ENCODE assay signal across 26 cellular contexts in genomic region chr14:31659278-31659677, GRCh38.
"Had no signal": no experiment of that assay in that cellular context is flagged by ENCODE, and none has a peak within 500 bp of the region (broad histone marks: within the 10 kb centered on the region; RNA-seq: fewer than 3 reads in every experiment).

No MANE protein-coding gene starts in this region.

- H3K9me3 ChIP-seq: esophagus squamous epithelium had no signal

- H3K36me3 Mint-ChIP-seq: activated naive CD4-positive, alpha-beta T cell treated with anti-CD3 and anti-CD28 coated beads, Interleukin-2, amount 10 ng/mL, durations not matched to agents 7 days and 5 days had no signal

- H3K4me1 ChIP-seq: esophagus squamous epithelium had no signal

- H3K27ac Mint-ChIP-seq: activated B cell treated with CpG ODN at 0.5 μM for 24 hours; activated CD8-positive, alpha-beta T cell treated with anti-CD3 and anti-CD28 coated beads for 36 hours; activated naive CD4-positive, alpha-beta T cell treated with anti-CD3 and anti-CD28 coated beads, Interleukin-2, amount 10 ng/mL, durations not matched to agents 7 days and 5 days; activated naive CD4-positive, alpha-beta T cell treated with anti-CD3 and anti-CD28 coated beads, Interleukin-2, amount 50 U/mL, for 72 hours; activated naive CD8-positive, alpha-beta T cell treated with anti-CD3 and anti-CD28 coated beads, Interleukin-2, amount 10 ng/mL, durations not matched to agents 7 days and 5 days; activated T-helper 1 cell treated with anti-CD3 and anti-CD28 coated beads, Interleukin-12 subunit alpha, Interleukin-12 subunit beta, Interleukin-2, Interleukin-4 antibody, amounts not matched to agents 30 ng/mL and 10 ng/mL and 1 ng/mL, durations not matched to agents 14 hours and 24 hours and 36 hours; activated T-helper 2 cell treated with anti-CD3 and anti-CD28 coated beads, Interferon-gamma antibody, Interleukin-2, Interleukin-4, amounts not matched to agents 10 μg/mL and 5 μg/mL and 100 μg/mL, durations not matched to agents 14 hours and 24 hours and 36 hours had no signal

- ATAC-seq: activated CD4-positive, CD25-positive, alpha-beta regulatory T cell treated with anti-CD3 and anti-CD28 coated beads, Interleukin-2, amount 50 U/mL, for 24 hours; activated CD8-positive, alpha-beta T cell treated with anti-CD3 and anti-CD28 coated beads for 36 hours; activated naive CD4-positive, alpha-beta T cell treated with anti-CD3 and anti-CD28 coated beads, Interleukin-2, amount 50 U/mL, for 72 hours had no signal

- H3K27me3 Mint-ChIP-seq: activated B cell treated with CpG ODN at 0.5 μM for 24 hours; activated CD8-positive, alpha-beta T cell treated with anti-CD3 and anti-CD28 coated beads for 36 hours; activated naive CD4-positive, alpha-beta T cell treated with anti-CD3 and anti-CD28 coated beads, Interleukin-2, amount 10 ng/mL, durations not matched to agents 7 days and 5 days; activated naive CD8-positive, alpha-beta T cell treated with anti-CD3 and anti-CD28 coated beads, Interleukin-2, amount 10 ng/mL, durations not matched to agents 7 days and 5 days; central memory CD8-positive, alpha-beta T cell had no signal

- H3K27me3 ChIP-seq: brain microvascular endothelial cell, esophagus squamous epithelium had no signal

- DNase-seq: activated B cell treated with CpG ODN at 0.5 μM for 24 hours; activated CD4-positive, alpha-beta T cell treated with anti-CD3 and anti-CD28 coated beads for 48 hours; activated CD4-positive, alpha-beta T cell treated with anti-CD3 and anti-CD28 coated beads, Interleukin-2, amount 50 U/mL, for 1 hour; activated CD4-positive, alpha-beta T cell treated with anti-CD3 and anti-CD28 coated beads, Interleukin-2, amount 50 U/mL, for 48 hours; activated CD8-positive, alpha-beta memory T cell treated with anti-CD3 and anti-CD28 coated beads for 24 hours; activated CD8-positive, alpha-beta T cell treated with anti-CD3 and anti-CD28 coated beads for 36 hours; activated gamma-delta T cell; activated naive CD4-positive, alpha-beta T cell; activated naive CD4-positive, alpha-beta T cell treated with anti-CD3 and anti-CD28 coated beads, Interleukin-2, amount 10 ng/mL, durations not matched to agents 7 days and 5 days; activated naive CD8-positive, alpha-beta T cell treated with anti-CD3 and anti-CD28 coated beads, Interleukin-2, amount 10 ng/mL, durations not matched to agents 7 days and 5 days; activated T-cell treated with anti-CD3 and anti-CD28 coated beads, Interleukin-2, amount 50 U/mL, for 1 hour; activated T-cell treated with anti-CD3 and anti-CD28 coated beads, Interleukin-2, amount 50 U/mL, for 48 hours; anterior cingulate cortex; brain microvascular endothelial cell; cortex of kidney; effector CD8-positive, alpha-beta T cell; esophagus squamous epithelium; foreskin fibroblast; head of caudate nucleus; T-helper 2 cell had no signal

- H3K9me3 Mint-ChIP-seq: activated T-helper 2 cell treated with anti-CD3 and anti-CD28 coated beads, Interferon-gamma antibody, Interleukin-2, Interleukin-4, amounts not matched to agents 10 μg/mL and 5 μg/mL and 100 μg/mL, durations not matched to agents 14 hours and 24 hours and 36 hours had no signal

- H3K27ac ChIP-seq: brain microvascular endothelial cell, epithelial cell of prostate, esophagus squamous epithelium had no signal

- H3K4me3 ChIP-seq: esophagus squamous epithelium had no signal

- H3K4me1 Mint-ChIP-seq: activated naive CD4-positive, alpha-beta T cell treated with anti-CD3 and anti-CD28 coated beads, Interleukin-2, amount 10 ng/mL, durations not matched to agents 7 days and 5 days had no signal

- H3K4me3 Mint-ChIP-seq: activated B cell treated with CpG ODN at 0.5 μM for 24 hours; activated CD8-positive, alpha-beta T cell treated with anti-CD3 and anti-CD28 coated beads for 36 hours; activated naive CD4-positive, alpha-beta T cell treated with anti-CD3 and anti-CD28 coated beads, Interleukin-2, amount 10 ng/mL, durations not matched to agents 7 days and 5 days; activated naive CD8-positive, alpha-beta T cell treated with anti-CD3 and anti-CD28 coated beads, Interleukin-2, amount 10 ng/mL, durations not matched to agents 7 days and 5 days; activated T-helper 1 cell treated with anti-CD3 and anti-CD28 coated beads, Interleukin-12 subunit alpha, Interleukin-12 subunit beta, Interleukin-2, Interleukin-4 antibody, amounts not matched to agents 30 ng/mL and 10 ng/mL and 1 ng/mL, durations not matched to agents 14 hours and 24 hours and 36 hours; central memory CD8-positive, alpha-beta T cell had no signal

- H3K36me3 ChIP-seq: brain microvascular endothelial cell, esophagus squamous epithelium had no signal
